Comparison of ENCODE assay signal across 13 cellular contexts in genomic region chr22:19175602-19176174, GRCh38. TPM values are rescaled to one million over a fixed set of nuclear protein-coding genes. Genes with fewer than 3 reads are reported as not detected.
DNase-seq lines count a peak whose midpoint lies in the region; TF ChIP-seq lines count a peak whose summit lies in the region.
"Had no signal": no experiment of that assay in that cellular context is flagged by ENCODE, and none has a peak within 500 bp of the region (broad histone marks: within the 10 kb centered on the region; RNA-seq: fewer than 3 reads in every experiment).

No MANE protein-coding gene starts in this region.

- H2BK20ac ChIP-seq in H9 (ENCODE audit: low read depth, low read length, poor library complexity, severe bottlenecking), result no peak overlapping the region

- H3K9me2 ChIP-seq in hepatocyte (replicated peaks; ENCODE audit: insufficient read depth), result no peaks in the 10 kb centered on the region

- peaks cover 42 to 48% of the 10 kb centered on the region in 2 experiments for H3K4me1 Mint-ChIP-seq in H9
- peaks cover 30% of the 10 kb centered on the region for H3K4me1 Mint-ChIP-seq in activated T-helper 1 cell treated with anti-CD3 and anti-CD28 coated beads, Interleukin-12 subunit alpha, Interleukin-12 subunit beta, Interleukin-2, Interleukin-4 antibody, amounts not matched to agents 30 ng/mL and 10 ng/mL and 1 ng/mL, durations not matched to agents 14 hours and 24 hours and 36 hours (ENCODE audit: low read depth)

- peak overlapping the region; percentile 96 to 100 (median 98); a peak in 21 of 22 replicates for H3K4me2 ChIP-seq in BLaER1 treated with 17β-estradiol and CSF1 and Interleukin-3, amounts not matched to agents 10 nM and 100 nM
- H3K4me2 ChIP-seq in H9 (ENCODE audit: insufficient read depth, insufficient read length, low read length) (no peak overlapping the region), mesendoderm (ENCODE audit: low read length) (no peak overlapping the region), hepatocyte (no peak overlapping the region)

- peak overlapping the region in 9 of 11 experiments; percentile 37 to 99 (median 97); a peak in 17 of 22 replicates for H3K27ac ChIP-seq in BLaER1 treated with 17β-estradiol and CSF1 and Interleukin-3, amounts not matched to agents 10 nM and 100 nM
- no peak overlapping the region for H3K27ac ChIP-seq in H9 (ENCODE audit: insufficient read length, low read depth, low read length)
- H3K27ac ChIP-seq in mesendoderm (ENCODE audit: low read depth, low read length), result no peak overlapping the region
- no peak overlapping the region for H3K27ac ChIP-seq in hepatocyte
- peak overlapping the region in 1 of 4 donors; percentile 14 for H3K27ac ChIP-seq in esophagus squamous epithelium
- H3K27ac ChIP-seq in SJCRH30, result no peak overlapping the region
- H3K27ac ChIP-seq: upper lobe of right lung had no signal

- peaks cover 0 to 38% (median 13%) of the 10 kb centered on the region in 11 experiments; a peak in 10 of 22 replicates for H3K36me3 ChIP-seq in BLaER1 treated with 17β-estradiol and CSF1 and Interleukin-3, amounts not matched to agents 10 nM and 100 nM
- H3K36me3 ChIP-seq in mesendoderm (ENCODE audit: control insufficient read depth, insufficient read depth, low read length) (peaks cover 3% of the 10 kb centered on the region), hepatocyte (replicated peaks; ENCODE audit: insufficient read depth, low read depth) (no peaks in the 10 kb centered on the region), esophagus squamous epithelium (peaks cover 0 to 21% (median 0%) of the 10 kb centered on the region in 3 donors), SJCRH30 (no peaks in the 10 kb centered on the region)

- H3K4me3 Mint-ChIP-seq in H9, result peak overlapping the region in 1 of 2 experiments; percentile 53; a peak in 3 of 5 replicates
- peak overlapping the region; percentile 65 for H3K4me3 Mint-ChIP-seq in activated T-helper 1 cell treated with anti-CD3 and anti-CD28 coated beads, Interleukin-12 subunit alpha, Interleukin-12 subunit beta, Interleukin-2, Interleukin-4 antibody, amounts not matched to agents 30 ng/mL and 10 ng/mL and 1 ng/mL, durations not matched to agents 14 hours and 24 hours and 36 hours

- DNase-seq in H9 (no peak), mesendoderm (no peak), hepatocyte (ENCODE audit: low spot score) (no peak), esophagus squamous epithelium (lab: John Stamatoyannopoulos, UW) (no peak), SJCRH30 (no peak)
- DNase-seq in activated T-helper 1 cell treated with anti-CD3 and anti-CD28 coated beads, Interleukin-12 subunit alpha, Interleukin-12 subunit beta, Interleukin-2, Interleukin-4 antibody, amounts not matched to agents 30 ng/mL and 10 ng/mL and 1 ng/mL, durations not matched to agents 14 hours and 24 hours and 36 hours (ENCODE audit: low spot score), result no peak
- no peak for DNase-seq in activated CD8-positive, alpha-beta memory T cell treated with anti-CD3 and anti-CD28 coated beads, Interleukin-2, amount 50 U/mL, for 4 hours
- DNase-seq: upper lobe of right lung had no signal

- H2AK5ac ChIP-seq in H9 (ENCODE audit: insufficient read length, low read length), result no peak overlapping the region
- H2AK5ac ChIP-seq in mesendoderm (ENCODE audit: low read length), result no peak overlapping the region

- TF ChIP-seq CTCF in H9 (conservative IDR thresholded peaks at IDR 0.05) (no peak), hepatocyte (IDR thresholded peaks at IDR 0.05; ENCODE audit: poor library complexity) (no peak), esophagus squamous epithelium (IDR thresholded peaks at IDR 0.05) (no peak)

- H3K36me3 Mint-ChIP-seq in H9 (ENCODE audit: insufficient read depth in 1 of 3, low read depth in 3 of 3), result peaks cover 0 to 22% (median 15%) of the 10 kb centered on the region in 3 experiments; a peak in 5 of 7 replicates
- H3K36me3 Mint-ChIP-seq in activated T-helper 1 cell treated with anti-CD3 and anti-CD28 coated beads, Interleukin-12 subunit alpha, Interleukin-12 subunit beta, Interleukin-2, Interleukin-4 antibody, amounts not matched to agents 30 ng/mL and 10 ng/mL and 1 ng/mL, durations not matched to agents 14 hours and 24 hours and 36 hours (ENCODE audit: low read depth), result peaks cover 6% of the 10 kb centered on the region

- H3K4me1 ChIP-seq in BLaER1 treated with 17β-estradiol and CSF1 and Interleukin-3, amounts not matched to agents 10 nM and 100 nM, result peaks cover 64 to 72% (median 70%) of the 10 kb centered on the region in 10 experiments
- H3K4me1 ChIP-seq in H9 (ENCODE audit: insufficient read depth, low read length), result peaks cover 3% of the 10 kb centered on the region; the same call in 1 of the 2 replicates
- peaks cover 13% of the 10 kb centered on the region for H3K4me1 ChIP-seq in mesendoderm (ENCODE audit: control insufficient read depth, low read depth, low read length)
- peaks cover 39% of the 10 kb centered on the region for H3K4me1 ChIP-seq in hepatocyte (ENCODE audit: insufficient read depth)
- peaks cover 56 to 73% (median 65%) of the 10 kb centered on the region in 3 donors for H3K4me1 ChIP-seq in esophagus squamous epithelium
- peaks cover 14% of the 10 kb centered on the region; the same call in 1 of the 2 replicates for H3K4me1 ChIP-seq in SJCRH30

- H3K23ac ChIP-seq in H9 (ENCODE audit: insufficient read length, low read depth, low read length) (no peak overlapping the region), mesendoderm (ENCODE audit: low read length) (no peak overlapping the region)

- peaks cover under 1 to 6% (median 5%) of the 10 kb centered on the region in 11 experiments for H3K27me3 ChIP-seq in BLaER1 treated with 17β-estradiol and CSF1 and Interleukin-3, amounts not matched to agents 10 nM and 100 nM
- no peaks in the 10 kb centered on the region for H3K27me3 ChIP-seq in H9 (ENCODE audit: insufficient read depth, low read length)
- no peaks in the 10 kb centered on the region for H3K27me3 ChIP-seq in mesendoderm (ENCODE audit: insufficient read depth, low read length, poor library complexity)
- H3K27me3 ChIP-seq in hepatocyte, result no peaks in the 10 kb centered on the region
- peaks cover 0 to under 1% (median 0%) of the 10 kb centered on the region in 4 donors for H3K27me3 ChIP-seq in esophagus squamous epithelium
- no peaks in the 10 kb centered on the region for H3K27me3 ChIP-seq in SJCRH30
- H3K27me3 ChIP-seq: upper lobe of right lung had no signal

- H3K27me3 Mint-ChIP-seq in H9 (ENCODE audit: low read depth), result peaks cover 8% of the 10 kb centered on the region
- H3K27me3 Mint-ChIP-seq in activated T-helper 1 cell treated with anti-CD3 and anti-CD28 coated beads, Interleukin-12 subunit alpha, Interleukin-12 subunit beta, Interleukin-2, Interleukin-4 antibody, amounts not matched to agents 30 ng/mL and 10 ng/mL and 1 ng/mL, durations not matched to agents 14 hours and 24 hours and 36 hours (ENCODE audit: insufficient read depth), result no peaks in the 10 kb centered on the region

- no peak overlapping the region for H2BK120ac ChIP-seq in H9 (ENCODE audit: low read depth, low read length, poor library complexity, severe bottlenecking)
- no peak overlapping the region for H2BK120ac ChIP-seq in mesendoderm (ENCODE audit: low read depth, low read length)

- H4K91ac ChIP-seq in H9 (ENCODE audit: insufficient read length, low read depth, low read length), result no peak overlapping the region

- H3K14ac ChIP-seq in H9 (ENCODE audit: insufficient read depth, low read length), result no peak overlapping the region

- H3K79me1 ChIP-seq in H9 (ENCODE audit: insufficient read depth, low read depth, low read length, poor library complexity, severe bottlenecking) (peaks cover 6% of the 10 kb centered on the region), mesendoderm (ENCODE audit: low read length) (peaks cover 35% of the 10 kb centered on the region)

- H3T11ph ChIP-seq in H9 (ENCODE audit: low read length), result no peak overlapping the region

- H3K9ac ChIP-seq in BLaER1 treated with 17β-estradiol and CSF1 and Interleukin-3, amounts not matched to agents 10 nM and 100 nM, result peak overlapping the region in 10 of 11 experiments; percentile 41 to 100 (median 98); a peak in 17 of 22 replicates
- H3K9ac ChIP-seq in H9 (ENCODE audit: extremely low read depth, insufficient read length, low read length) (no peak overlapping the region), mesendoderm (ENCODE audit: low read length) (peak overlapping the region; percentile 91)

- H3K56ac ChIP-seq in H9 (ENCODE audit: insufficient read length, low read depth, low read length) (no peak overlapping the region), mesendoderm (ENCODE audit: low read length) (peak overlapping the region; percentile 31)

- WGBS in H9 (ENCODE audit: extremely low coverage, insufficient read length, low lambda C conversion rate), result no CpG with 5 or more reads among the region's 21 CpGs
- no CpG with 5 or more reads among the region's 21 CpGs for WGBS in mesendoderm (ENCODE audit: extremely low coverage, insufficient coverage, low lambda C conversion rate)
- WGBS in hepatocyte (ENCODE audit: low lambda C conversion rate, missing lambda C conversion rate), result 89% methylated on average over 21 of the region's 21 CpGs
- 76 to 84% methylated on average over 7 to 16 of the region's 21 CpGs for WGBS in esophagus squamous epithelium, 2 donors

- no peaks in the 10 kb centered on the region for H3K9me3 Mint-ChIP-seq in H9
- no peaks in the 10 kb centered on the region for H3K9me3 Mint-ChIP-seq in activated T-helper 1 cell treated with anti-CD3 and anti-CD28 coated beads, Interleukin-12 subunit alpha, Interleukin-12 subunit beta, Interleukin-2, Interleukin-4 antibody, amounts not matched to agents 30 ng/mL and 10 ng/mL and 1 ng/mL, durations not matched to agents 14 hours and 24 hours and 36 hours

- no peak overlapping the region; the same call in 1 of the 2 replicates for H3K4ac ChIP-seq in H9 (ENCODE audit: low read depth, low read length)
- no peak overlapping the region for H3K4ac ChIP-seq in mesendoderm (ENCODE audit: low read depth, low read length)

- H3K18ac ChIP-seq in H9 (ENCODE audit: insufficient read length, low read depth, low read length) (no peak overlapping the region), mesendoderm (ENCODE audit: low read length) (no peak overlapping the region)

- no peaks in the 10 kb centered on the region for H3K9me3 ChIP-seq in BLaER1 treated with 17β-estradiol and CSF1 and Interleukin-3, amounts not matched to agents 10 nM and 100 nM (replicated peaks in 1 of 11)
- no peaks in the 10 kb centered on the region for H3K9me3 ChIP-seq in H9 (ENCODE audit: control insufficient read depth, low read depth, low read length)
- no peaks in the 10 kb centered on the region for H3K9me3 ChIP-seq in hepatocyte (ENCODE audit: low read depth)
- no peaks in the 10 kb centered on the region for H3K9me3 ChIP-seq in esophagus squamous epithelium
- no peaks in the 10 kb centered on the region for H3K9me3 ChIP-seq in SJCRH30 (replicated peaks)
- H3K9me3 ChIP-seq: upper lobe of right lung had no signal

- TF ChIP-seq POLR2A in esophagus squamous epithelium (IDR thresholded peaks at IDR 0.05), result no peak

- H3K23me2 ChIP-seq in H9 (ENCODE audit: insufficient read length, low read depth, low read length, poor library complexity, severe bottlenecking), result peaks cover 19% of the 10 kb centered on the region

- peak overlapping the region in 4 of 10 experiments; percentile 28 to 98 (median 92); a peak in 3 of 20 replicates for H3K4me3 ChIP-seq in BLaER1 treated with 17β-estradiol and CSF1 and Interleukin-3, amounts not matched to agents 10 nM and 100 nM
- no peak overlapping the region for H3K4me3 ChIP-seq in mesendoderm (ENCODE audit: low read length)
- no peak overlapping the region for H3K4me3 ChIP-seq in hepatocyte
- no peak overlapping the region for H3K4me3 ChIP-seq in esophagus squamous epithelium
- H3K4me3 ChIP-seq in SJCRH30, result no peak overlapping the region
- H3K4me3 ChIP-seq: upper lobe of right lung had no signal

- peaks cover 10% of the 10 kb centered on the region; the same call in 1 of the 2 replicates for H3K79me2 ChIP-seq in H9 (ENCODE audit: insufficient read depth, low read length)
- H3K79me2 ChIP-seq in mesendoderm (ENCODE audit: control insufficient read depth, insufficient read depth, low read length), result peaks cover 28% of the 10 kb centered on the region
- peaks cover 53% of the 10 kb centered on the region for H3K79me2 ChIP-seq in hepatocyte

- H2BK5ac ChIP-seq in H9 (ENCODE audit: insufficient read length, low read length) (no peak overlapping the region), mesendoderm (ENCODE audit: low read length) (no peak overlapping the region)

- peak overlapping the region; percentile 48 to 86 (median 68); a peak in 3 of 7 replicates for H3K27ac Mint-ChIP-seq in H9
- no peak overlapping the region for H3K27ac Mint-ChIP-seq in activated T-helper 1 cell treated with anti-CD3 and anti-CD28 coated beads, Interleukin-12 subunit alpha, Interleukin-12 subunit beta, Interleukin-2, Interleukin-4 antibody, amounts not matched to agents 30 ng/mL and 10 ng/mL and 1 ng/mL, durations not matched to agents 14 hours and 24 hours and 36 hours

- peaks cover 8 to 68% (median 47%) of the 10 kb centered on the region in 11 experiments; a peak in 19 of 22 replicates for H4K20me1 ChIP-seq in BLaER1 treated with 17β-estradiol and CSF1 and Interleukin-3, amounts not matched to agents 10 nM and 100 nM
- H4K20me1 ChIP-seq in H9 (ENCODE audit: control insufficient read depth, insufficient read depth, insufficient read length) (peaks cover 2% of the 10 kb centered on the region), hepatocyte (ENCODE audit: insufficient read depth, poor library complexity, severe bottlenecking) (peaks cover 22% of the 10 kb centered on the region)

- H2AFZ ChIP-seq in H9 (ENCODE audit: low read length) (no peak overlapping the region), hepatocyte (no peak overlapping the region)

- no peak overlapping the region for H2BK12ac ChIP-seq in H9 (ENCODE audit: insufficient read length, low read depth, low read length)

- intact Hi-C loops in activated T-helper 1 cell treated with anti-CD3 and anti-CD28 coated beads, Interleukin-12 subunit alpha, Interleukin-12 subunit beta, Interleukin-2, Interleukin-4 antibody, amounts not matched to agents 30 ng/mL and 10 ng/mL and 1 ng/mL, durations not matched to agents 14 hours and 24 hours and 36 hours (cut with micrococcal nuclease), result loop anchor here (5.0 kb wide), 2 partner anchors 68 to 272 kb away; partner anchors contain the start of gene C22orf39
- intact Hi-C loops in esophagus squamous epithelium (cut with DNase I), result no loop called here

- H4K5ac ChIP-seq in H9 (ENCODE audit: insufficient read length, low read depth, low read length), result no peak overlapping the region
- no peak overlapping the region for H4K5ac ChIP-seq in mesendoderm (ENCODE audit: low read length)

- H2BK15ac ChIP-seq in H9 (ENCODE audit: low read depth, low read length) (no peak overlapping the region), mesendoderm (replicated peaks; ENCODE audit: low read depth) (no peak overlapping the region)

- H4K8ac ChIP-seq in H9 (replicated peaks; ENCODE audit: insufficient read length, low read depth, low read length), result no peak overlapping the region
- H4K8ac ChIP-seq in mesendoderm (ENCODE audit: low read depth, low read length), result no peak overlapping the region

RNA-seq across cellular contexts. Expression of gene SLC25A1, which starts 2.8 kb away (rescaled TPM):
- total RNA-seq in H9 (2021) (151 and 156 TPM in 2 replicates), hepatocyte (162 and 187 TPM in 2 replicates), esophagus squamous epithelium (10 to 100 TPM; 49.2 to 68.0 (median 57.3) TPM)
- 31.7 and 34.0 TPM in 2 replicates for total RNA-seq in activated T-helper 1 cell treated with anti-CD3 and anti-CD28 coated beads, Interleukin-12 subunit alpha, Interleukin-12 subunit beta, Interleukin-2, Interleukin-4 antibody, amounts not matched to agents 30 ng/mL and 10 ng/mL and 1 ng/mL, durations not matched to agents 14 hours and 24 hours and 36 hours
- 77.7 TPM for polyA plus RNA-seq in mesendoderm (2013, experiment 1 of 2)
- polyA plus RNA-seq in mesendoderm (2013, experiment 2 of 2), result 80.7 TPM
- 395 and 422 TPM in 2 replicates for polyA plus RNA-seq in hepatocyte
- total RNA-seq in SJCRH30 (2014; rRNA removed; shearing (Covaris generic)), result 34.5 and 38.7 TPM in 2 replicates

RNA-seq across cellular contexts. Expression of gene GSC2, which starts 25.6 kb away (rescaled TPM):
- total RNA-seq in H9 (2021) (0.22 TPM in 2 replicates), hepatocyte (not detected in 2 replicates), esophagus squamous epithelium (not detected)
- 0.26 TPM in 1 of 2 replicates, not detected in the other for total RNA-seq in activated T-helper 1 cell treated with anti-CD3 and anti-CD28 coated beads, Interleukin-12 subunit alpha, Interleukin-12 subunit beta, Interleukin-2, Interleukin-4 antibody, amounts not matched to agents 30 ng/mL and 10 ng/mL and 1 ng/mL, durations not matched to agents 14 hours and 24 hours and 36 hours
- 0.04 TPM for polyA plus RNA-seq in mesendoderm (2013, experiment 1 of 2)
- 0.06 TPM for polyA plus RNA-seq in mesendoderm (2013, experiment 2 of 2)
- not detected in 2 replicates for polyA plus RNA-seq in hepatocyte
- not detected in 2 replicates for total RNA-seq in SJCRH30 (2014; rRNA removed; shearing (Covaris generic))
- total RNA-seq: activated CD8-positive, alpha-beta memory T cell treated with anti-CD3 and anti-CD28 coated beads for 36 hours; mucosa of gallbladder; NCI-H460; upper lobe of right lung had no signal
- polyA plus RNA-seq: esophagus had no signal

RNA-seq across cellular contexts. Expression of gene ESS2, which starts 31.2 kb away (rescaled TPM):
- total RNA-seq in H9 (2021), result 18.7 and 19.4 TPM in 2 replicates
- 20.8 and 22.8 TPM in 2 replicates for total RNA-seq in activated T-helper 1 cell treated with anti-CD3 and anti-CD28 coated beads, Interleukin-12 subunit alpha, Interleukin-12 subunit beta, Interleukin-2, Interleukin-4 antibody, amounts not matched to agents 30 ng/mL and 10 ng/mL and 1 ng/mL, durations not matched to agents 14 hours and 24 hours and 36 hours
- 10.7 TPM for polyA plus RNA-seq in mesendoderm (2013, experiment 1 of 2)
- polyA plus RNA-seq in mesendoderm (2013, experiment 2 of 2), result 10.3 TPM
- total RNA-seq in hepatocyte, result 7.6 and 9.0 TPM in 2 replicates
- polyA plus RNA-seq in hepatocyte, result 11.4 and 11.7 TPM in 2 replicates
- 10 to 100 TPM in 2 of 4 donors, 1 to 10 TPM in 2; 7.8 to 12.4 (median 10.4) TPM for total RNA-seq in esophagus squamous epithelium
- 10.4 and 12.0 TPM in 2 replicates for total RNA-seq in SJCRH30 (2014; rRNA removed; shearing (Covaris generic))

RNA-seq across cellular contexts. Expression of gene TSSK2, which starts 44.6 kb away (rescaled TPM):
- total RNA-seq in H9 (2021), result not detected in 2 replicates
- not detected in 2 replicates for total RNA-seq in activated T-helper 1 cell treated with anti-CD3 and anti-CD28 coated beads, Interleukin-12 subunit alpha, Interleukin-12 subunit beta, Interleukin-2, Interleukin-4 antibody, amounts not matched to agents 30 ng/mL and 10 ng/mL and 1 ng/mL, durations not matched to agents 14 hours and 24 hours and 36 hours
- not detected for polyA plus RNA-seq in mesendoderm (2013, experiment 1 of 2)
- polyA plus RNA-seq in mesendoderm (2013, experiment 2 of 2), result not detected
- not detected in 2 replicates for total RNA-seq in hepatocyte
- not detected in 2 replicates for polyA plus RNA-seq in hepatocyte
- total RNA-seq in esophagus squamous epithelium, result under 1 TPM in 1 of 4 donors, not detected in 3; 0.18 TPM
- total RNA-seq in SJCRH30 (2014; rRNA removed; shearing (Covaris generic)), result not detected in 2 replicates
- total RNA-seq: activated CD8-positive, alpha-beta memory T cell treated with anti-CD3 and anti-CD28 coated beads for 36 hours; mucosa of gallbladder; NCI-H460; upper lobe of right lung had no signal

RNA-seq across cellular contexts. Expression of gene DGCR2, which starts 53.5 kb away (rescaled TPM):
- total RNA-seq in H9 (2021), result 47.2 and 50.7 TPM in 2 replicates
- 23.2 and 24.1 TPM in 2 replicates for total RNA-seq in activated T-helper 1 cell treated with anti-CD3 and anti-CD28 coated beads, Interleukin-12 subunit alpha, Interleukin-12 subunit beta, Interleukin-2, Interleukin-4 antibody, amounts not matched to agents 30 ng/mL and 10 ng/mL and 1 ng/mL, durations not matched to agents 14 hours and 24 hours and 36 hours
- 33.9 TPM for polyA plus RNA-seq in mesendoderm (2013, experiment 1 of 2)
- polyA plus RNA-seq in mesendoderm (2013, experiment 2 of 2), result 32.7 TPM
- total RNA-seq in hepatocyte, result 45.2 and 61.5 TPM in 2 replicates
- 62.4 and 67.2 TPM in 2 replicates for polyA plus RNA-seq in hepatocyte
- 10 to 100 TPM; 42.5 to 75.2 (median 50.8) TPM for total RNA-seq in esophagus squamous epithelium
- 27.6 and 29.3 TPM in 2 replicates for total RNA-seq in SJCRH30 (2014; rRNA removed; shearing (Covaris generic))

Comparison
In these comparisons a context has a peak if more than half of its experiments do, and no peak if none do; other contexts are left out.
1. H3K27ac ChIP-seq: peak in BLaER1 treated with 17β-estradiol and CSF1 and Interleukin-3, amounts not matched to agents 10 nM and 100 nM (9 of 11); none in H9 (single experiment), mesendoderm (single experiment), hepatocyte (single experiment) and SJCRH30 (single experiment).
2. H3K4me2 ChIP-seq: peak in BLaER1 treated with 17β-estradiol and CSF1 and Interleukin-3, amounts not matched to agents 10 nM and 100 nM (11 of 11); none in H9 (single experiment), mesendoderm (single experiment) and hepatocyte (single experiment).